In the genomic region with DNA sequence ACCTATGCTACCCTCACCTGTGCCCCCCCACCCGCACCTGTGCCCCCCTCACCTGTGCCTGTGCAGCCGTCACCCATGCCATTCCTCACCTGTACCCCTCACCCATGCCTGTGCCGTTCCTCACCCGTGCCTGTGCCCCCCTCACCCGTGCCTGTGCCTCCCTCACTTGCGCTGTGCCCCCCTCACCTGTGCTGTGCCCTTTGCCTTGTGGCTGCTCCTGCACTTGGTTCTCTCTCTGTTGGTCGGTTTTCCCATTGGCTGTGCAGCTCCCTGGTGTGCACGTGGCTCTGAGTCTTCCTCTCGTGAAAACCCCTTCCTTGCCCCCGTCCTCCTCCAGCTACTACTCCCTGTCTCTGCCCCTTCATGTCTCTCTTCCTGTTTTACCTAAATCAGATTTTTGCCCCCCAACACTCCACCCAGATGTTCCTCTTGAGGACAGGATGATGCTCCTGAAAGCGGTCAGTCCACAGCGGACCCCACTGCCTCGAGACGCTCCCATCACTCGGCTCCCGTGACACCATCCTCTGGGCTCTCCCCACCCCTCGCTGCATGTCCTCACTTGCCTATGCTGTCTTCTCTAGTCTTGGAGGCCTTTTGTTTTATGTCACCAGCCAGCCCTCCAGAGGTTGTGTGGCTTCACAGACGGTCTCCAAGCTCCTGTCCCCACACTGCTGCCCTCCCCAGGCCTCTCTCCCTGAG, we compare ENCODE assay signal across 18 cellular contexts. TPM values are rescaled to one million over a fixed set of nuclear protein-coding genes. Genes with fewer than 3 reads are reported as not detected.
DNase-seq lines count a peak whose midpoint lies in the region; ATAC-seq, FAIRE-seq and TF ChIP-seq lines count a peak whose summit lies in the region.
"Had no signal": no experiment of that assay in that cellular context is flagged by ENCODE, and none has a peak within 500 bp of the region (broad histone marks: within the 10 kb centered on the region; RNA-seq: fewer than 3 reads in every experiment).

No MANE protein-coding gene starts in this region.

- WGBS in hepatocyte (ENCODE audit: low lambda C conversion rate, missing lambda C conversion rate) = 91% methylated on average over 16 of the region's 18 CpGs

- H3K27me3 ChIP-seq in bronchial epithelial cell (ENCODE audit: control insufficient read depth, insufficient read depth, low read length) (no peaks in the 10 kb centered on the region), hepatocyte (no peaks in the 10 kb centered on the region)
- H3K27me3 ChIP-seq: thyroid gland had no signal

- no peaks in the 10 kb centered on the region for H3K27me3 Mint-ChIP-seq in activated naive CD8-positive, alpha-beta T cell treated with anti-CD3 and anti-CD28 coated beads, Interleukin-2, amount 10 ng/mL, durations not matched to agents 7 days and 5 days
- H3K27me3 Mint-ChIP-seq in activated naive CD8-positive, alpha-beta T cell treated with anti-CD3 and anti-CD28 coated beads for 36 hours = no peaks in the 10 kb centered on the region
- H3K27me3 Mint-ChIP-seq in mesothelial cell of epicardium (ENCODE audit: low read depth) = no peaks in the 10 kb centered on the region
- no peaks in the 10 kb centered on the region for H3K27me3 Mint-ChIP-seq in stimulated activated naive B cell treated with anti-CD40 and anti-IgM and Interleukin-4, amounts not matched to agents 10 μg/mL and 1 μg/mL and 100 μg/mL, for 72 hours

- peaks cover 92% of the 10 kb centered on the region for H3K79me2 ChIP-seq in hepatocyte

- H4K20me1 ChIP-seq in hepatocyte (ENCODE audit: insufficient read depth, poor library complexity, severe bottlenecking) = peaks cover 83% of the 10 kb centered on the region

- H3K27ac Mint-ChIP-seq in activated naive CD8-positive, alpha-beta T cell treated with anti-CD3 and anti-CD28 coated beads, Interleukin-2, amount 10 ng/mL, durations not matched to agents 7 days and 5 days = peak overlapping the region; percentile 2
- no peak overlapping the region for H3K27ac Mint-ChIP-seq in activated naive CD8-positive, alpha-beta T cell treated with anti-CD3 and anti-CD28 coated beads for 36 hours
- H3K27ac Mint-ChIP-seq in mesothelial cell of epicardium = peak overlapping the region; percentile 87
- peak overlapping the region; percentile 88 for H3K27ac Mint-ChIP-seq in stimulated activated naive B cell treated with anti-CD40 and anti-IgM and Interleukin-4, amounts not matched to agents 10 μg/mL and 1 μg/mL and 100 μg/mL, for 72 hours

- H3K36me3 ChIP-seq in bronchial epithelial cell (ENCODE audit: control insufficient read depth, insufficient read depth, low read length) = peaks cover 31% of the 10 kb centered on the region
- H3K36me3 ChIP-seq in hepatocyte (replicated peaks; ENCODE audit: insufficient read depth, low read depth) = no peaks in the 10 kb centered on the region

- H3K4me3 Mint-ChIP-seq in activated naive CD8-positive, alpha-beta T cell treated with anti-CD3 and anti-CD28 coated beads, Interleukin-2, amount 10 ng/mL, durations not matched to agents 7 days and 5 days = no peak overlapping the region
- H3K4me3 Mint-ChIP-seq in activated naive CD8-positive, alpha-beta T cell treated with anti-CD3 and anti-CD28 coated beads for 36 hours = no peak overlapping the region
- H3K4me3 Mint-ChIP-seq in mesothelial cell of epicardium = no peak overlapping the region
- H3K4me3 Mint-ChIP-seq in stimulated activated naive B cell treated with anti-CD40 and anti-IgM and Interleukin-4, amounts not matched to agents 10 μg/mL and 1 μg/mL and 100 μg/mL, for 72 hours = no peak overlapping the region

- H3K9me3 Mint-ChIP-seq in activated naive CD8-positive, alpha-beta T cell treated with anti-CD3 and anti-CD28 coated beads, Interleukin-2, amount 10 ng/mL, durations not matched to agents 7 days and 5 days = no peaks in the 10 kb centered on the region
- H3K9me3 Mint-ChIP-seq in activated naive CD8-positive, alpha-beta T cell treated with anti-CD3 and anti-CD28 coated beads for 36 hours = no peaks in the 10 kb centered on the region
- H3K9me3 Mint-ChIP-seq in mesothelial cell of epicardium = no peaks in the 10 kb centered on the region
- H3K9me3 Mint-ChIP-seq in stimulated activated naive B cell treated with anti-CD40 and anti-IgM and Interleukin-4, amounts not matched to agents 10 μg/mL and 1 μg/mL and 100 μg/mL, for 72 hours = no peaks in the 10 kb centered on the region

- ATAC-seq in activated naive CD8-positive, alpha-beta T cell treated with anti-CD3 and anti-CD28 coated beads, Interleukin-2, amount 10 ng/mL, durations not matched to agents 7 days and 5 days (ENCODE audit: low read depth) = no peak
- ATAC-seq in stimulated activated naive B cell treated with anti-CD40 and anti-IgM and Interleukin-4, amounts not matched to agents 10 μg/mL and 1 μg/mL and 100 μg/mL, for 72 hours (replicated peaks) = no peak
- no peak for ATAC-seq in GM21576 (IDR thresholded peaks at IDR 0.05; ENCODE audit: unreplicated experiment)

- TF ChIP-seq CTCF in bronchial epithelial cell (IDR thresholded peaks at IDR 0.05; ENCODE audit: insufficient read depth, low read length, severe bottlenecking) (no peak), mesothelial cell of epicardium (IDR thresholded peaks at IDR 0.05; ENCODE audit: unreplicated experiment) (no peak), hepatocyte (IDR thresholded peaks at IDR 0.05; ENCODE audit: poor library complexity) (no peak)

- no peaks in the 10 kb centered on the region for H3K9me2 ChIP-seq in hepatocyte (replicated peaks; ENCODE audit: insufficient read depth)

- H3K36me3 Mint-ChIP-seq in activated naive CD8-positive, alpha-beta T cell treated with anti-CD3 and anti-CD28 coated beads, Interleukin-2, amount 10 ng/mL, durations not matched to agents 7 days and 5 days = peaks cover 3% of the 10 kb centered on the region
- H3K36me3 Mint-ChIP-seq in activated naive CD8-positive, alpha-beta T cell treated with anti-CD3 and anti-CD28 coated beads for 36 hours = peaks cover 21% of the 10 kb centered on the region
- peaks cover 11% of the 10 kb centered on the region for H3K36me3 Mint-ChIP-seq in mesothelial cell of epicardium
- peaks cover 39 to 60% of the 10 kb centered on the region in 2 donors for H3K36me3 Mint-ChIP-seq in stimulated activated naive B cell treated with anti-CD40 and anti-IgM and Interleukin-4, amounts not matched to agents 10 μg/mL and 1 μg/mL and 100 μg/mL, for 72 hours

- H3K4me1 ChIP-seq in hepatocyte (ENCODE audit: insufficient read depth) = peaks cover 7% of the 10 kb centered on the region

- no peak overlapping the region for H3K27ac ChIP-seq in hepatocyte
- H3K27ac ChIP-seq: PC-9, thyroid gland had no signal

- H3K9me3 ChIP-seq in hepatocyte (ENCODE audit: low read depth) = no peaks in the 10 kb centered on the region
- H3K9me3 ChIP-seq: thyroid gland had no signal

- POLR2A ChIA-PET in activated naive CD8-positive, alpha-beta T cell treated with anti-CD3 and anti-CD28 coated beads, Interleukin-2, amount 10 ng/mL, durations not matched to agents 7 days and 5 days (lab: Charles Lee) = no interaction called here

- DNase-seq in activated naive CD8-positive, alpha-beta T cell treated with anti-CD3 and anti-CD28 coated beads, Interleukin-2, amount 10 ng/mL, durations not matched to agents 7 days and 5 days = peak; percentile 2
- no peak for DNase-seq in activated naive CD8-positive, alpha-beta T cell treated with anti-CD3 and anti-CD28 coated beads for 36 hours
- peak; percentile 12 for DNase-seq in bronchial epithelial cell (ENCODE audit: low read depth)
- DNase-seq in mesothelial cell of epicardium (ENCODE audit: low spot score in 2 of 2, unreplicated experiment in 2 of 2) = no peak
- no peak for DNase-seq in stimulated activated naive B cell treated with anti-CD40 and anti-IgM and Interleukin-4, amounts not matched to agents 10 μg/mL and 1 μg/mL and 100 μg/mL, for 72 hours
- DNase-seq in hepatocyte (ENCODE audit: low spot score) = no peak
- no peak for DNase-seq in NCI-H2171 treated with DMSO at 0.1 percent for 48 hours (lab: John Stamatoyannopoulos, UW)
- DNase-seq: activated CD8-positive, alpha-beta memory T cell treated with anti-CD3 and anti-CD28 coated beads for 24 hours; activated naive CD4-positive, alpha-beta T cell treated with Interleukin-2 at 50 U/mL for 16 hours; caudate nucleus; COR-L47; NCI-H187; NCI-H526 treated with DMSO at 0.1 percent for 48 hours; PC-9; stimulated activated CD4-positive, alpha-beta T cell treated with anti-CD3 and anti-CD28 coated beads, Interleukin-1b, Interleukin-23, amount 100 ng/mL, for 48 hours; thyroid gland had no signal

- no peak overlapping the region for H3K4me3 ChIP-seq in bronchial epithelial cell (ENCODE audit: low read depth, low read length)
- no peak overlapping the region for H3K4me3 ChIP-seq in hepatocyte
- H3K4me3 ChIP-seq: PC-9, thyroid gland had no signal

- H3K4me2 ChIP-seq in hepatocyte = no peak overlapping the region
- H3K4me2 ChIP-seq: PC-9 had no signal

- H2AFZ ChIP-seq in hepatocyte = no peak overlapping the region
- H2AFZ ChIP-seq: PC-9 had no signal

- no peak for FAIRE-seq in bronchial epithelial cell (lab: Jason Lieb, UNC)
- FAIRE-seq: endometrium had no signal

- H3K4me1 Mint-ChIP-seq in activated naive CD8-positive, alpha-beta T cell treated with anti-CD3 and anti-CD28 coated beads, Interleukin-2, amount 10 ng/mL, durations not matched to agents 7 days and 5 days = peaks cover 18% of the 10 kb centered on the region
- H3K4me1 Mint-ChIP-seq in activated naive CD8-positive, alpha-beta T cell treated with anti-CD3 and anti-CD28 coated beads for 36 hours = peaks cover 45% of the 10 kb centered on the region
- H3K4me1 Mint-ChIP-seq in mesothelial cell of epicardium = peaks cover 24% of the 10 kb centered on the region
- peaks cover 43 to 80% of the 10 kb centered on the region in 2 donors for H3K4me1 Mint-ChIP-seq in stimulated activated naive B cell treated with anti-CD40 and anti-IgM and Interleukin-4, amounts not matched to agents 10 μg/mL and 1 μg/mL and 100 μg/mL, for 72 hours

RNA-seq across cellular contexts. Expression of gene MAEA, which starts 6.8 kb away (rescaled TPM):
- 10 to 100 TPM; 73.2 to 82.9 TPM for total RNA-seq in activated naive CD8-positive, alpha-beta T cell treated with anti-CD3 and anti-CD28 coated beads, Interleukin-2, amount 10 ng/mL, durations not matched to agents 7 days and 5 days
- 10 to 100 TPM; 51.3 to 53.2 TPM for total RNA-seq in activated naive CD8-positive, alpha-beta T cell treated with anti-CD3 and anti-CD28 coated beads for 36 hours
- total RNA-seq in bronchial epithelial cell (44.8 and 46.1 TPM in 2 replicates), mesothelial cell of epicardium (73.4 to 78.2 TPM (median 74.7 TPM) in 3 replicates), hepatocyte (63.8 and 66.6 TPM in 2 replicates)
- 69.6 and 73.2 TPM in 2 replicates for polyA plus RNA-seq in hepatocyte

RNA-seq across cellular contexts. Expression of gene CTBP1, which starts 47.5 kb away (rescaled TPM):
- total RNA-seq in activated naive CD8-positive, alpha-beta T cell treated with anti-CD3 and anti-CD28 coated beads, Interleukin-2, amount 10 ng/mL, durations not matched to agents 7 days and 5 days = 100 to 1,000 TPM; 194 to 211 TPM
- total RNA-seq in activated naive CD8-positive, alpha-beta T cell treated with anti-CD3 and anti-CD28 coated beads for 36 hours = 100 to 1,000 TPM; 135 to 141 TPM
- total RNA-seq in bronchial epithelial cell = 173 and 179 TPM in 2 replicates
- total RNA-seq in mesothelial cell of epicardium = 186 to 194 TPM (median 192 TPM) in 3 replicates
- total RNA-seq in hepatocyte = 129 and 169 TPM in 2 replicates
- 147 and 179 TPM in 2 replicates for polyA plus RNA-seq in hepatocyte

RNA-seq across cellular contexts. Expression of gene UVSSA, which starts 50.5 kb away (rescaled TPM):
- 10 to 100 TPM; 30.0 to 30.9 TPM for total RNA-seq in activated naive CD8-positive, alpha-beta T cell treated with anti-CD3 and anti-CD28 coated beads, Interleukin-2, amount 10 ng/mL, durations not matched to agents 7 days and 5 days
- total RNA-seq in activated naive CD8-positive, alpha-beta T cell treated with anti-CD3 and anti-CD28 coated beads for 36 hours = 10 to 100 TPM; 13.2 to 14.1 TPM
- total RNA-seq in bronchial epithelial cell (6.9 and 8.2 TPM in 2 replicates), mesothelial cell of epicardium (62.9 to 65.9 TPM (median 63.1 TPM) in 3 replicates), hepatocyte (5.3 and 11.0 TPM in 2 replicates)
- 10.6 and 12.3 TPM in 2 replicates for polyA plus RNA-seq in hepatocyte

Comparison
In these comparisons a context has a peak if more than half of its experiments do, and no peak if none do; other contexts are left out.
1. DNase-seq: peak in activated naive CD8-positive, alpha-beta T cell treated with anti-CD3 and anti-CD28 coated beads, Interleukin-2, amount 10 ng/mL, durations not matched to agents 7 days and 5 days (single experiment) and bronchial epithelial cell (single experiment); none in activated naive CD8-positive, alpha-beta T cell treated with anti-CD3 and anti-CD28 coated beads for 36 hours (single experiment), mesothelial cell of epicardium (0 of 2), stimulated activated naive B cell treated with anti-CD40 and anti-IgM and Interleukin-4, amounts not matched to agents 10 μg/mL and 1 μg/mL and 100 μg/mL, for 72 hours (single experiment), hepatocyte (single experiment) and NCI-H2171 treated with DMSO at 0.1 percent for 48 hours (single experiment).